8 cellular contexts compared by ENCODE assay signal in the genomic region with DNA sequence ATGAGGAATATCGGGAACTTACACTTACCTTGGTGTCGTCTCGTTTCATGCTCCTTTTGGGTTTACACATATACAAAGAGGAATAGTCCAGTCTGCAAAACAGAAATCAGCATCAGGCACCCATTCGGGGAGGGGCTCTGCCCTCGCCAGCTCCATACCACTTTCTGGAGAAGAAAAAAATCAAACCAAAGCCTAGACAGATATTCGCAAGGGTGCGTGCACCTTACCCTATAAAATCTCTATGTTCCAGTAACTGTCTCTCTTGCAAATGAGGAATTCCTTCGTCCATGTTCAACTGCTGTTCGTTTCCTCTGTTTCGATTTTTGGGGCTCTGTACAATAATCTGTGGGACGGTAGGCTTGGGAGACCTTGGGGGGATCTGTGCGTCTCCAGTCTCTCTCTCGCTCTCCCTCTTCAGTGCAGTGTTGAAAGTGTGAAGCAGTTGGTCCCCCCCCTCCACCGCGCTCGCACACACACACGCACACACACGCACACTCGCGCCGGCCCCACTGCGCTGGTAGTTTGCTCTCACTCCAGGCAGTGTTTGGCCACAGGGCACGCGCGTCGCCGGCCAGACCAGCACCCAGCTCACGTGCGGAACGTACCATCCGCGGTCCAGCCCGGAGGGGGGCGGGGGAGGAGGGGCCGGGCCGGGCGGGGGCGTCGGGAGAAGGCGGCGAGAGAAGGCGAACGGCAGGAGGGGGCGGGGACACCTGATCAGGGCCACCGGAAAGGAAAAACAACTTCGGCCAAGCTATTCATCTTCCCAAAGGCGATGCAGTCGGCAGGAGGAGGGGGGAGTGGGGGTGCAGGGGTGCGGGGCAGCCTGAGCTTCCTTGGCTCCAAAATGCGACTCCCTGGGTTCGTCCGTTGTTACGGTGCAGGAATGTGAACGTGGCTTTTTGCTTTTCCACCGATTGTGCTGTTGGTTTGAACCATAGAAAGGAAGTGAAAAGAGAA. TPM values are rescaled to one million over a fixed set of nuclear protein-coding genes. Genes with fewer than 3 reads are reported as not detected.
DNase-seq lines count a peak whose midpoint lies in the region; ATAC-seq and TF ChIP-seq lines count a peak whose summit lies in the region.

A gene (minus strand): TSS at position 547 of the 960 bp plus-strand sequence. CDS start 258 bp downstream, at position 289.

- peaks cover 88% of the 10 kb centered on the region for H3K27me3 Mint-ChIP-seq in T-helper 1 cell treated with Interleukin-12 subunit alpha and Interleukin-12 subunit beta and Interleukin-4 antibody, amounts not matched to agents 30 μg/mL and 1 μg/mL, for 36 hours (ENCODE audit: low read depth)

- WGBS in hepatocyte (ENCODE audit: low lambda C conversion rate, missing lambda C conversion rate) = 2% methylated on average over 28 of the region's 55 CpGs

- H3K4me1 Mint-ChIP-seq in T-helper 1 cell treated with Interleukin-12 subunit alpha and Interleukin-12 subunit beta and Interleukin-4 antibody, amounts not matched to agents 30 μg/mL and 1 μg/mL, for 36 hours (ENCODE audit: low read depth) = peaks cover 29% of the 10 kb centered on the region

- H2AFZ ChIP-seq in hepatocyte = peak within 1 kb of the TSS; percentile 65

- peak within 1 kb of the TSS; percentile 93 for H3K4me2 ChIP-seq in hepatocyte

- no peaks in the 10 kb centered on the region for H3K9me3 ChIP-seq in hepatocyte (ENCODE audit: low read depth)

- H3K27me3 ChIP-seq in hepatocyte = peaks cover 68% of the 10 kb centered on the region

- no peaks in the 10 kb centered on the region for H4K20me1 ChIP-seq in hepatocyte (ENCODE audit: insufficient read depth, poor library complexity, severe bottlenecking)

- H3K27ac ChIP-seq in hepatocyte = peak within 1 kb of the TSS; percentile 60

- H3K79me2 ChIP-seq in hepatocyte = no peaks in the 10 kb centered on the region

- intact Hi-C loops in posterior cingulate gyrus (cut with DNase I) = loop anchor here (5.0 kb wide), 2 partner anchors 488 to 813 kb away; a partner anchor contains a TSS

- ATAC-seq in HG03469 (IDR thresholded peaks at IDR 0.05; ENCODE audit: unreplicated experiment) = no peak
- no peak for ATAC-seq in HG02571 (IDR thresholded peaks at IDR 0.05; ENCODE audit: unreplicated experiment)

- DNase-seq in T-helper 1 cell (no peak), NCI-H226 (peak; percentile 17), astrocyte of the cerebellum (ENCODE audit: low read depth) (no peak), hepatocyte (ENCODE audit: low spot score) (peak; percentile 78), posterior cingulate gyrus (peak; percentile 79 to 98 (median 86))

- no peaks in the 10 kb centered on the region for H3K9me3 Mint-ChIP-seq in T-helper 1 cell treated with Interleukin-12 subunit alpha and Interleukin-12 subunit beta and Interleukin-4 antibody, amounts not matched to agents 30 μg/mL and 1 μg/mL, for 36 hours

- TF ChIP-seq CTCF in astrocyte of the cerebellum (IDR thresholded peaks at IDR 0.05; ENCODE audit: low read depth, low read length, missing control alignments) = no peak
- no peak for TF ChIP-seq CTCF in hepatocyte (IDR thresholded peaks at IDR 0.05; ENCODE audit: poor library complexity)

- no peaks in the 10 kb centered on the region for H3K9me2 ChIP-seq in hepatocyte (replicated peaks; ENCODE audit: insufficient read depth)

- H3K36me3 Mint-ChIP-seq in T-helper 1 cell treated with Interleukin-12 subunit alpha and Interleukin-12 subunit beta and Interleukin-4 antibody, amounts not matched to agents 30 μg/mL and 1 μg/mL, for 36 hours (ENCODE audit: low read depth) = no peaks in the 10 kb centered on the region

- H3K4me1 ChIP-seq in hepatocyte (ENCODE audit: insufficient read depth) = peaks cover 14% of the 10 kb centered on the region

- H3K27ac Mint-ChIP-seq in T-helper 1 cell treated with Interleukin-12 subunit alpha and Interleukin-12 subunit beta and Interleukin-4 antibody, amounts not matched to agents 30 μg/mL and 1 μg/mL, for 36 hours = no peak within 1 kb of the TSS

- in situ Hi-C loops in astrocyte of the cerebellum (cut with HindIII; ENCODE audit: low sequenced_read_pairs) = loop anchor here (25.0 kb wide), 1 partner anchor 513 kb away; no protein-coding TSS in a partner anchor

- H3K4me3 ChIP-seq in astrocyte of the cerebellum (ENCODE audit: low read depth, low read length) (peak within 1 kb of the TSS; percentile 66), hepatocyte (peak within 1 kb of the TSS; percentile 47)

- peak within 1 kb of the TSS; percentile 71 for H3K4me3 Mint-ChIP-seq in T-helper 1 cell treated with Interleukin-12 subunit alpha and Interleukin-12 subunit beta and Interleukin-4 antibody, amounts not matched to agents 30 μg/mL and 1 μg/mL, for 36 hours

- H3K36me3 ChIP-seq in hepatocyte (replicated peaks; ENCODE audit: insufficient read depth, low read depth) = no peaks in the 10 kb centered on the region

RNA-seq across cellular contexts. Expression of the gene that starts here (rescaled TPM):
- 1.6 and 2.4 TPM in 2 replicates for total RNA-seq in hepatocyte
- polyA plus RNA-seq in hepatocyte = 3.6 and 4.9 TPM in 2 replicates

Comparison
In these comparisons a context has a peak if more than half of its experiments do, and no peak if none do; other contexts are left out.
1. DNase-seq: peak in NCI-H226 (single experiment), hepatocyte (single experiment) and posterior cingulate gyrus (10 of 10); none in T-helper 1 cell (0 of 5) and astrocyte of the cerebellum (single experiment).